ENCODE assay signal across 8 cellular contexts in genomic region chr12:122020795-122021192, GRCh38. TPM values are rescaled to one million over a fixed set of nuclear protein-coding genes. Genes with fewer than 3 reads are reported as not detected.
DNase-seq lines count a peak whose midpoint lies in the region; ATAC-seq and TF ChIP-seq lines count a peak whose summit lies in the region.

No MANE protein-coding gene starts in this region.

- H3K27ac ChIP-seq in iPS DF 6.9 (ENCODE audit: low read length) (no peak overlapping the region), spleen (peak overlapping the region in 2 of 8 donors; percentile 68 to 74)

- H3K4me1 Mint-ChIP-seq in activated CD4-positive, alpha-beta T cell treated with anti-CD3 and anti-CD28 coated beads for 36 hours = peaks cover 5% of the 10 kb centered on the region
- H3K4me1 Mint-ChIP-seq in activated CD4-positive, alpha-beta memory T cell treated with anti-CD3 and anti-CD28 coated beads for 36 hours (ENCODE audit: low read depth) = peaks cover 10% of the 10 kb centered on the region

- H3K27me3 ChIP-seq in iPS DF 6.9 (ENCODE audit: control insufficient read depth, insufficient read depth, low read length) (peaks cover 10% of the 10 kb centered on the region; the same call in 1 of the 2 replicates), spleen (replicated peaks in 1 of 7) (peaks cover 0 to 35% (median 6%) of the 10 kb centered on the region in 7 donors)

- TF ChIP-seq POLR2A in spleen (IDR thresholded peaks at IDR 0.05) = no peak

- no CpG with 5 or more reads among the region's 16 CpGs for WGBS in iPS DF 6.9 (ENCODE audit: insufficient coverage, insufficient read length)
- WGBS in spleen, 5 donors = 63 to 82% (median 68%) methylated on average over 15 to 16 of the region's 16 CpGs

- no peaks in the 10 kb centered on the region for H3K36me3 Mint-ChIP-seq in activated CD4-positive, alpha-beta T cell treated with anti-CD3 and anti-CD28 coated beads for 36 hours (ENCODE audit: low read depth)
- peaks cover 2% of the 10 kb centered on the region for H3K36me3 Mint-ChIP-seq in activated CD4-positive, alpha-beta memory T cell treated with anti-CD3 and anti-CD28 coated beads for 36 hours

- peak overlapping the region; percentile 77 for H3K27ac Mint-ChIP-seq in activated CD4-positive, alpha-beta T cell treated with anti-CD3 and anti-CD28 coated beads for 36 hours
- H3K27ac Mint-ChIP-seq in activated CD4-positive, alpha-beta memory T cell treated with anti-CD3 and anti-CD28 coated beads for 36 hours = no peak overlapping the region

- peaks cover 13% of the 10 kb centered on the region for H3K27me3 Mint-ChIP-seq in activated CD4-positive, alpha-beta T cell treated with anti-CD3 and anti-CD28 coated beads for 36 hours
- H3K27me3 Mint-ChIP-seq in activated CD4-positive, alpha-beta memory T cell treated with anti-CD3 and anti-CD28 coated beads for 36 hours = peaks cover 11% of the 10 kb centered on the region

- CTCF ChIA-PET in activated CD4-positive, alpha-beta T cell treated with anti-CD3 and anti-CD28 coated beads for 36 hours (lab: Charles Lee) = interaction anchor here (0.6 to 0.9 kb wide), 2 partner anchors 9 to 141 kb away, joined by 3 to 4 read pairs; no protein-coding TSS in a partner anchor
- CTCF ChIA-PET in activated CD4-positive, alpha-beta memory T cell treated with anti-CD3 and anti-CD28 coated beads for 36 hours (lab: Charles Lee) = interaction anchor here (1.0 to 1.4 kb wide), 2 partner anchors 29 to 226 kb away, joined by 3 to 4 read pairs; no protein-coding TSS in a partner anchor

- no peak for TF ChIP-seq CTCF in spleen (IDR thresholded peaks at IDR 0.05 in 8 of 11, conservative IDR thresholded peaks at IDR 0.05 in 3 of 11)

- H3K4me1 ChIP-seq in iPS DF 6.9 (ENCODE audit: control insufficient read depth, insufficient read depth, low read length) = 0 out of 2 replicates have a peak, but pooled peaks cover 3% of the 10 kb centered on the region
- H3K4me1 ChIP-seq in spleen = peaks cover 0 to 47% (median 31%) of the 10 kb centered on the region in 6 donors

- H3K9me3 ChIP-seq in iPS DF 6.9 (ENCODE audit: control insufficient read depth, insufficient read depth, low read length) (no peaks in the 10 kb centered on the region), spleen (peaks cover 0 to 13% (median 8%) of the 10 kb centered on the region in 8 donors)

- DNase-seq in activated CD4-positive, alpha-beta T cell treated with anti-CD3 and anti-CD28 coated beads for 36 hours = no peak
- no peak for DNase-seq in activated CD4-positive, alpha-beta T cell treated with anti-CD3 and anti-CD28 coated beads for 4 hours
- DNase-seq in activated CD4-positive, alpha-beta memory T cell treated with anti-CD3 and anti-CD28 coated beads for 36 hours = no peak
- DNase-seq in iPS DF 6.9 (ENCODE audit: low read depth, low spot score) = no peak
- DNase-seq in spleen = no peak
- DNase-seq in anterior cingulate cortex (lab: John Stamatoyannopoulos, UW) = no peak

- peak overlapping the region; percentile 72 for H3K4me3 Mint-ChIP-seq in activated CD4-positive, alpha-beta T cell treated with anti-CD3 and anti-CD28 coated beads for 36 hours
- peak overlapping the region; percentile 78 for H3K4me3 Mint-ChIP-seq in activated CD4-positive, alpha-beta memory T cell treated with anti-CD3 and anti-CD28 coated beads for 36 hours

- no peaks in the 10 kb centered on the region for H3K9me3 Mint-ChIP-seq in activated CD4-positive, alpha-beta T cell treated with anti-CD3 and anti-CD28 coated beads for 36 hours (ENCODE audit: low read depth)
- peaks cover 9% of the 10 kb centered on the region for H3K9me3 Mint-ChIP-seq in activated CD4-positive, alpha-beta memory T cell treated with anti-CD3 and anti-CD28 coated beads for 36 hours

- ATAC-seq in activated CD4-positive, alpha-beta T cell treated with anti-CD3 and anti-CD28 coated beads for 36 hours = no peak
- ATAC-seq in GM19351 (IDR thresholded peaks at IDR 0.05; ENCODE audit: unreplicated experiment) (no peak), HG03520 (IDR thresholded peaks at IDR 0.05; ENCODE audit: unreplicated experiment) (no peak)

- H3K36me3 ChIP-seq in iPS DF 6.9 (ENCODE audit: control insufficient read depth, insufficient read depth, low read length) (no peaks in the 10 kb centered on the region), spleen (no peaks in the 10 kb centered on the region)

- POLR2A ChIA-PET in activated CD4-positive, alpha-beta T cell treated with anti-CD3 and anti-CD28 coated beads for 36 hours (lab: Charles Lee) = interaction anchor here (0.6 kb wide), 1 partner anchor 992 kb away, joined by 3 read pairs; no protein-coding TSS in a partner anchor
- POLR2A ChIA-PET in activated CD4-positive, alpha-beta memory T cell treated with anti-CD3 and anti-CD28 coated beads for 36 hours (lab: Charles Lee) = interaction anchor here (1.0 to 1.5 kb wide), 2 partner anchors 28 to 146 kb away, joined by 3 to 6 read pairs; no protein-coding TSS in a partner anchor

- intact Hi-C loops in activated CD4-positive, alpha-beta T cell treated with anti-CD3 and anti-CD28 coated beads for 36 hours (cut with DNase I, micrococcal nuclease) = no loop called here
- intact Hi-C loops in activated CD4-positive, alpha-beta memory T cell treated with anti-CD3 and anti-CD28 coated beads for 36 hours (cut with micrococcal nuclease) = loop anchor here (10.0 kb wide), 1 partner anchor 106 kb away; the partner anchor contains the start of gene CFAP251
- intact Hi-C loops in spleen (cut with DNase I; ENCODE audit: low total_unique reads) = no loop called here

- H3K4me3 ChIP-seq in iPS DF 6.9 (ENCODE audit: low read length) (peak overlapping the region; percentile 84; the same call in 1 of the 2 replicates), spleen (peak overlapping the region in 6 of 8 donors; percentile 52 to 86 (median 65))

RNA-seq across cellular contexts. Expression of gene BCL7A, which starts 0.9 kb away (rescaled TPM):
- total RNA-seq in activated CD4-positive, alpha-beta T cell treated with anti-CD3 and anti-CD28 coated beads for 36 hours = 1 to 10 TPM; 6.4 to 6.6 TPM
- 1 to 10 TPM; 3.6 to 4.0 TPM for total RNA-seq in activated CD4-positive, alpha-beta memory T cell treated with anti-CD3 and anti-CD28 coated beads for 36 hours
- total RNA-seq in spleen = 10 to 100 TPM in 1 of 7 donors, 1 to 10 TPM in 6; 4.2 to 10.1 (median 8.1) TPM
- 1 to 10 TPM; 2.5 to 4.8 (median 3.8) TPM for polyA plus RNA-seq in spleen

RNA-seq across cellular contexts. Expression of gene MLXIP, which starts 57.8 kb away (rescaled TPM):
- total RNA-seq in activated CD4-positive, alpha-beta T cell treated with anti-CD3 and anti-CD28 coated beads for 36 hours = 10 to 100 TPM; 17.7 to 26.4 TPM
- total RNA-seq in activated CD4-positive, alpha-beta memory T cell treated with anti-CD3 and anti-CD28 coated beads for 36 hours = 10 to 100 TPM; 17.5 to 19.6 TPM
- 10 to 100 TPM; 56.1 to 97.1 (median 79.7) TPM for total RNA-seq in spleen
- polyA plus RNA-seq in spleen = 10 to 100 TPM in 2 of 3 donors, 1 to 10 TPM in 1; 7.8 to 28.3 (median 11.5) TPM
